ENCODE assay signal across 8 cellular contexts in genomic region chr12:124588689-124589318, GRCh38. TPM values are rescaled to one million over a fixed set of nuclear protein-coding genes. Genes with fewer than 3 reads are reported as not detected.
DNase-seq lines count a peak whose midpoint lies in the region; ATAC-seq and TF ChIP-seq lines count a peak whose summit lies in the region.

No MANE protein-coding gene starts in this region.

- ATAC-seq in HG02852 (IDR thresholded peaks at IDR 0.05; ENCODE audit: unreplicated experiment) (no peak), HG03045 (IDR thresholded peaks at IDR 0.05; ENCODE audit: unreplicated experiment) (no peak)

- DNase-seq in NCI-H2107 treated with DMSO at 0.1 percent for 48 hours (lab: John Stamatoyannopoulos, UW; ENCODE audit: unreplicated experiment): peak; percentile 15
- no peak for DNase-seq in NCI-H2107 (lab: John Stamatoyannopoulos, UW)
- peak; percentile 30 to 49 for DNase-seq in activated CD4-positive, alpha-beta T cell treated with anti-CD3 and anti-CD28 coated beads, Interleukin-2, amount 50 U/mL, for 48 hours
- DNase-seq in cardiac septum (ENCODE audit: low spot score): peak; percentile 84
- DNase-seq in stomach: no peak
- DNase-seq in H4 (ENCODE audit: low spot score): no peak

- peak overlapping the region in 4 of 5 donors; percentile 6 to 57 (median 56) for H3K27ac ChIP-seq in stomach

- WGBS in stomach, 5 donors: 41 to 60% (median 50%) methylated on average over 9 of the region's 9 CpGs

- H3K27me3 ChIP-seq in stomach: no peaks in the 10 kb centered on the region

- no peak for TF ChIP-seq CTCF in stomach (IDR thresholded peaks at IDR 0.05)

- no peak for TF ChIP-seq EP300 in stomach (IDR thresholded peaks at IDR 0.05)

- intact Hi-C loops in cardiac septum (cut with DNase I): loop anchor here (2.0 to 5.0 kb wide), 2 partner anchors 38 to 63 kb away; no protein-coding TSS in a partner anchor
- intact Hi-C loops in stomach (cut with DNase I; ENCODE audit: low total_unique reads): no loop called here

- no peaks in the 10 kb centered on the region for H3K9me3 ChIP-seq in stomach

- no peaks in the 10 kb centered on the region for H3K36me3 ChIP-seq in stomach

- H3K4me1 ChIP-seq in stomach: peaks cover 0 to 32% (median 11%) of the 10 kb centered on the region in 4 donors

- TF ChIP-seq POLR2A in stomach (IDR thresholded peaks at IDR 0.05): no peak

- no peak overlapping the region for H3K4me3 ChIP-seq in stomach

RNA-seq across cellular contexts. Expression of gene NCOR2, which starts 21.4 kb away (rescaled TPM):
- total RNA-seq in cardiac septum (159 TPM), stomach (100 to 1,000 TPM in 4 of 5 donors, 10 to 100 TPM in 1; 61.7 to 292 (median 116) TPM)
- polyA plus RNA-seq in stomach: 10 to 100 TPM; 27.2 to 49.6 (median 37.7) TPM
- 17.9 and 21.5 TPM in 2 replicates for total RNA-seq in H4 (2014; rRNA removed; shearing (Covaris generic))

Comparison
In these comparisons a context has a peak if more than half of its experiments do, and no peak if none do; other contexts are left out.
1. DNase-seq: peak in NCI-H2107 treated with DMSO at 0.1 percent for 48 hours (single experiment), activated CD4-positive, alpha-beta T cell treated with anti-CD3 and anti-CD28 coated beads, Interleukin-2, amount 50 U/mL, for 48 hours (2 of 2) and cardiac septum (single experiment); none in NCI-H2107 (single experiment), stomach (single experiment) and H4 (single experiment).